13 cellular contexts compared by ENCODE assay signal in genomic region chr7:127780489-127780888, GRCh38.
A peak's percentile ranks its signal among the peaks of the same experiment; 100 is the strongest.
DNase-seq lines count a peak whose midpoint lies in the region; ATAC-seq and TF ChIP-seq lines count a peak whose summit lies in the region.
"Had no signal": no experiment of that assay in that cellular context is flagged by ENCODE, and none has a peak within 500 bp of the region (broad histone marks: within the 10 kb centered on the region; RNA-seq: fewer than 3 reads in every experiment).

No MANE protein-coding gene starts in this region.

- DNase-seq in caudate nucleus (lab: John Stamatoyannopoulos, UW) (no peak), memory B cell (ENCODE audit: low spot score in 2 of 2) (no peak), substantia nigra (lab: John Stamatoyannopoulos, UW) (no peak), activated T-cell treated with anti-CD3 and anti-CD28 coated beads for 4 hours (no peak), WERI-Rb-1 (no peak)
- DNase-seq in stimulated activated naive CD4-positive, alpha-beta T cell (lab: John Stamatoyannopoulos, UW) = no peak
- DNase-seq: CD8-positive, alpha-beta memory T cell; DMS53; GF-D8; GOT3; H9 had no signal

- H3K36me3 ChIP-seq in WERI-Rb-1 = no peaks in the 10 kb centered on the region

- H3K9me3 Mint-ChIP-seq in IgD-negative memory B cell (no peaks in the 10 kb centered on the region), memory B cell (no peaks in the 10 kb centered on the region)
- H3K9me3 Mint-ChIP-seq: CD8-positive, alpha-beta memory T cell; H9 had no signal

- no peak overlapping the region for H3K4me3 ChIP-seq in WERI-Rb-1 (ENCODE audit: low read depth, low read length)
- H3K4me3 ChIP-seq: A549 had no signal

- H3K27me3 ChIP-seq in WERI-Rb-1 (ENCODE audit: insufficient read depth, low read depth, severe bottlenecking) = no peaks in the 10 kb centered on the region

- H3K27ac ChIP-seq in caudate nucleus (ENCODE audit: low read depth, low read length) (peak overlapping the region; percentile 36), substantia nigra (ENCODE audit: low read depth, low read length, poor library complexity, severe bottlenecking) (peak overlapping the region; percentile 69), WERI-Rb-1 (no peak overlapping the region)
- H3K27ac ChIP-seq: A549 had no signal

- H3K27me3 Mint-ChIP-seq in IgD-negative memory B cell (no peaks in the 10 kb centered on the region), memory B cell (no peaks in the 10 kb centered on the region)
- H3K27me3 Mint-ChIP-seq: CD8-positive, alpha-beta memory T cell had no signal

- H3K27ac Mint-ChIP-seq in IgD-negative memory B cell (peak overlapping the region in 2 of 3 donors; percentile 17 to 22), memory B cell (peak overlapping the region; percentile 41)

- no peak for TF ChIP-seq CTCF in WERI-Rb-1 (IDR thresholded peaks at IDR 0.05; ENCODE audit: low read depth, low read length)

- no peaks in the 10 kb centered on the region for H3K9me3 ChIP-seq in WERI-Rb-1 (ENCODE audit: severe bottlenecking)
- H3K9me3 ChIP-seq: A549 had no signal

- H3K36me3 Mint-ChIP-seq in IgD-negative memory B cell = peaks cover 3% of the 10 kb centered on the region
- H3K36me3 Mint-ChIP-seq in memory B cell = peaks cover 8% of the 10 kb centered on the region

- no peak for ATAC-seq in memory B cell (ENCODE audit: low read depth)
- ATAC-seq: A549 had no signal

- H3K4me1 Mint-ChIP-seq in IgD-negative memory B cell (peaks cover 19 to 30% (median 26%) of the 10 kb centered on the region in 3 donors), memory B cell (peaks cover 34% of the 10 kb centered on the region)

- H3K4me3 Mint-ChIP-seq in IgD-negative memory B cell (no peak overlapping the region), memory B cell (no peak overlapping the region)
- H3K4me3 Mint-ChIP-seq: CD8-positive, alpha-beta memory T cell; H9 had no signal
